In the genomic region with DNA sequence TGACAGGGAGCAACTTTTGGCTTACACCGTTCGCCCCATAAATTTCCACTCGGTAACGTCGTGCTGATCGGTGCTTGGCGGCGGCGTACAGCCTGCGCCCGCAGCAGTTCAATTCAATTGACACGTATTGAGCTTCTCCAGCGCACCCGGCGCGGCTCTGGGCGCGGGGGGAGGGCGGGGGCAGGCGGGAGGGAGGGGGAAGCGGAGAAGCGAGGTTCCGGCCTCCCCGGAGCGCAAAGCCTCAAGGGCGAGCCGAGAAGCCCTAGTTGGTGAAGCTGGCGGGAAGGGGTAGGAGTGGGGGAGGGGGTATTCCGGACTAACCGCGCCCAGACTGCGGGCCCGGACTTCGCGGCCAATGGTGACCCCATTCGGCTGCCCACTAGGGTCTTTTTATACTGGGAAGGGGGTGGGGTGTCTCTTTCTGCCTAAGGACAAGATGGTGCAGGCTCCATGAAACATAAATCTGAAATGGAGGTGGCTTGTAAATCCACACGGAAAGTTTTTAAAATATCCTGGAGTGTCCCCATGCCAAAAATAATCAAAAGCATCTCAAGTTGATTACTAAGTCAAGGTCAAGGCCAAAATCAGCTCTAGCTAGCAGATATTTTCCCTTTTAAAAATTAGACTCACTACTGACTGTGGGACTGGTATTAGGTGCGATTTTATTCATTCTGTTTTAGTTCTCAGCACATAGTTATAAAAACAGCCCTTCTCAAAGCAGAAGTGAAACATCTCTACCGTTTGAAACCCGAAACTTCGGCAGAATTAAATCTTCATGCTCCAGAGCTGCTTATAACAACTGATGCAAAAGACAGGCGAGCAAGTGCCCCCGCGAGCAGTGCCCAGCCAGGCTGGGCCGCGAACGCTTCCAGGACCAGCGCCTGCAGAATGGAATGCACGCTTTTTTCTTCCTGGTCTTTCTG, we compare ENCODE assay signal across 8 cellular contexts. TPM values are rescaled to one million over a fixed set of nuclear protein-coding genes. Genes with fewer than 3 reads are reported as not detected.
DNase-seq lines count a peak whose midpoint lies in the region; ATAC-seq lines count a peak whose summit lies in the region.

No MANE protein-coding gene starts in this region.

- H3K4me3 ChIP-seq in iPS-18c (ENCODE audit: insufficient read depth, low read depth, low read length) = peak overlapping the region; percentile 46

- peak overlapping the region; percentile 94 for H3K27ac Mint-ChIP-seq in activated naive CD4-positive, alpha-beta T cell treated with anti-CD3 and anti-CD28 coated beads, Interleukin-2, amount 10 ng/mL, durations not matched to agents 7 days and 5 days

- no peaks in the 10 kb centered on the region for H3K36me3 Mint-ChIP-seq in activated naive CD4-positive, alpha-beta T cell treated with anti-CD3 and anti-CD28 coated beads, Interleukin-2, amount 10 ng/mL, durations not matched to agents 7 days and 5 days

- H3K4me1 Mint-ChIP-seq in activated naive CD4-positive, alpha-beta T cell treated with anti-CD3 and anti-CD28 coated beads, Interleukin-2, amount 10 ng/mL, durations not matched to agents 7 days and 5 days = peaks cover 16% of the 10 kb centered on the region

- CTCF ChIA-PET in activated naive CD4-positive, alpha-beta T cell treated with anti-CD3 and anti-CD28 coated beads, Interleukin-2, amount 10 ng/mL, durations not matched to agents 7 days and 5 days (lab: Charles Lee) = no interaction called here

- peaks cover 16% of the 10 kb centered on the region for H3K9me3 ChIP-seq in iPS-18c (ENCODE audit: control insufficient read depth, insufficient read depth, low read length)

- DNase-seq in Right ventricle myocardium inferior (ENCODE audit: missing footprints) = no peak
- DNase-seq in cardiac septum (ENCODE audit: low spot score) = no peak
- peak; percentile 65 for DNase-seq in OCI-M1 (lab: John Stamatoyannopoulos, UW)
- DNase-seq in activated naive CD4-positive, alpha-beta T cell treated with anti-CD3 and anti-CD28 coated beads, Interleukin-2, amount 10 ng/mL, durations not matched to agents 7 days and 5 days = peak; percentile 71
- peak; percentile 27 for DNase-seq in stimulated activated CD4-positive, alpha-beta T cell treated with anti-CD3 and anti-CD28 coated beads, Interleukin-4, amount 100 ng/mL, for 24 hours

- peak overlapping the region; percentile 80 for H3K4me3 Mint-ChIP-seq in activated naive CD4-positive, alpha-beta T cell treated with anti-CD3 and anti-CD28 coated beads, Interleukin-2, amount 10 ng/mL, durations not matched to agents 7 days and 5 days

- no peaks in the 10 kb centered on the region for H3K27me3 Mint-ChIP-seq in activated naive CD4-positive, alpha-beta T cell treated with anti-CD3 and anti-CD28 coated beads, Interleukin-2, amount 10 ng/mL, durations not matched to agents 7 days and 5 days

- intact Hi-C loops in Right ventricle myocardium inferior (cut with DNase I) (loop anchor here (5.0 to 10.0 kb wide), 2 partner anchors 287 to 365 kb away; no protein-coding TSS in a partner anchor), cardiac septum (cut with DNase I) (loop anchor here (2.0 kb wide), 1 partner anchor 73 kb away; no protein-coding TSS in a partner anchor)

- no peaks in the 10 kb centered on the region for H3K9me3 Mint-ChIP-seq in activated naive CD4-positive, alpha-beta T cell treated with anti-CD3 and anti-CD28 coated beads, Interleukin-2, amount 10 ng/mL, durations not matched to agents 7 days and 5 days

- ATAC-seq in Right ventricle myocardium inferior (peak; percentile 24), HG03280 (IDR thresholded peaks at IDR 0.05; ENCODE audit: unreplicated experiment) (peak; percentile 35), HG03039 (IDR thresholded peaks at IDR 0.05; ENCODE audit: unreplicated experiment) (no peak)

RNA-seq across cellular contexts. Expression of a gene that starts 1.5 kb away (rescaled TPM):
- total RNA-seq in Right ventricle myocardium inferior (16.9 TPM), cardiac septum (24.2 TPM)

Comparison
In these comparisons a context has a peak if more than half of its experiments do, and no peak if none do; other contexts are left out.
1. DNase-seq: peak in OCI-M1 (single experiment), activated naive CD4-positive, alpha-beta T cell treated with anti-CD3 and anti-CD28 coated beads, Interleukin-2, amount 10 ng/mL, durations not matched to agents 7 days and 5 days (single experiment) and stimulated activated CD4-positive, alpha-beta T cell treated with anti-CD3 and anti-CD28 coated beads, Interleukin-4, amount 100 ng/mL, for 24 hours (single experiment); none in Right ventricle myocardium inferior (single experiment) and cardiac septum (single experiment).